Comparison of ENCODE assay signal across 23 cellular contexts in genomic region chr1:35666916-35667315, GRCh38.
"Had no signal": no experiment of that assay in that cellular context is flagged by ENCODE, and none has a peak within 500 bp of the region (broad histone marks: within the 10 kb centered on the region; RNA-seq: fewer than 3 reads in every experiment).

No MANE protein-coding gene starts in this region.

- H3K27ac Mint-ChIP-seq: T-cell had no signal

- H3K4me1 Mint-ChIP-seq: IgD-negative memory B cell, T-cell had no signal

- DNase-seq: KBM-7, MG63, NCI-H1092, NCI-H1105 treated with DMSO at 0.1 percent for 48 hours, NCI-H1417 treated with DMSO at 0.1 percent for 48 hours, NCI-H187, NCI-H2029, NCI-H2081 treated with DMSO at 0.1 percent for 48 hours, NCI-H2171, NCI-H226, NCI-H446, NCI-H510A, NCI-H524 treated with DMSO at 0.1 percent for 48 hours, NCI-H69, NCI-H774, PC-3, SHP77 treated with DMSO at 0.1 percent for 48 hours, SJCRH30, T-cell had no signal

- H3K4me3 ChIP-seq: MG63, SJCRH30, SK-N-MC had no signal

- H3K27me3 ChIP-seq: MG63 had no signal

- H3K4me1 ChIP-seq: SJCRH30 had no signal

- H3K27ac ChIP-seq: SJCRH30, SK-N-MC had no signal

- H3K36me3 Mint-ChIP-seq: T-cell had no signal

- H3K4me3 Mint-ChIP-seq: IgD-negative memory B cell, T-cell had no signal

- ATAC-seq: Panc1, PC-3, Right ventricle myocardium inferior, T-cell had no signal

- H3K9me3 Mint-ChIP-seq: IgD-negative memory B cell, T-cell had no signal

- H3K36me3 ChIP-seq: MG63, SJCRH30 had no signal

- H3K9me3 ChIP-seq: MG63, SJCRH30 had no signal
